1 cellular context compared by ENCODE assay signal in genomic region chr17:40818343-40818732, GRCh38.
TF ChIP-seq lines count a peak whose summit lies in the region.

No MANE protein-coding gene starts in this region.

TF ChIP-seq in K562, 482 proteins besides CTCF, POLR2A, EP300 and RAD21:
- TF ChIP-seq BRD4 (IDR thresholded peaks at IDR 0.05) (peak; percentile 41; the same call in 1 of the 2 replicates), ARNT (IDR thresholded peaks at IDR 0.05) (0 out of 4 replicates have a peak, but pooled peaks of 1 of the 2 experiments have one; percentile 55), KLF10 (CRISPR knock-in tag; IDR thresholded peaks at IDR 0.05) (no peak), NFRKB (IDR thresholded peaks at IDR 0.05; ENCODE audit: low read depth) (peak; percentile 55; the same call in 1 of the 2 replicates), CHD1 (IDR thresholded peaks at IDR 0.05; ENCODE audit: low read length) (peak; percentile 36)
- TF ChIP-seq, protein P1, sequence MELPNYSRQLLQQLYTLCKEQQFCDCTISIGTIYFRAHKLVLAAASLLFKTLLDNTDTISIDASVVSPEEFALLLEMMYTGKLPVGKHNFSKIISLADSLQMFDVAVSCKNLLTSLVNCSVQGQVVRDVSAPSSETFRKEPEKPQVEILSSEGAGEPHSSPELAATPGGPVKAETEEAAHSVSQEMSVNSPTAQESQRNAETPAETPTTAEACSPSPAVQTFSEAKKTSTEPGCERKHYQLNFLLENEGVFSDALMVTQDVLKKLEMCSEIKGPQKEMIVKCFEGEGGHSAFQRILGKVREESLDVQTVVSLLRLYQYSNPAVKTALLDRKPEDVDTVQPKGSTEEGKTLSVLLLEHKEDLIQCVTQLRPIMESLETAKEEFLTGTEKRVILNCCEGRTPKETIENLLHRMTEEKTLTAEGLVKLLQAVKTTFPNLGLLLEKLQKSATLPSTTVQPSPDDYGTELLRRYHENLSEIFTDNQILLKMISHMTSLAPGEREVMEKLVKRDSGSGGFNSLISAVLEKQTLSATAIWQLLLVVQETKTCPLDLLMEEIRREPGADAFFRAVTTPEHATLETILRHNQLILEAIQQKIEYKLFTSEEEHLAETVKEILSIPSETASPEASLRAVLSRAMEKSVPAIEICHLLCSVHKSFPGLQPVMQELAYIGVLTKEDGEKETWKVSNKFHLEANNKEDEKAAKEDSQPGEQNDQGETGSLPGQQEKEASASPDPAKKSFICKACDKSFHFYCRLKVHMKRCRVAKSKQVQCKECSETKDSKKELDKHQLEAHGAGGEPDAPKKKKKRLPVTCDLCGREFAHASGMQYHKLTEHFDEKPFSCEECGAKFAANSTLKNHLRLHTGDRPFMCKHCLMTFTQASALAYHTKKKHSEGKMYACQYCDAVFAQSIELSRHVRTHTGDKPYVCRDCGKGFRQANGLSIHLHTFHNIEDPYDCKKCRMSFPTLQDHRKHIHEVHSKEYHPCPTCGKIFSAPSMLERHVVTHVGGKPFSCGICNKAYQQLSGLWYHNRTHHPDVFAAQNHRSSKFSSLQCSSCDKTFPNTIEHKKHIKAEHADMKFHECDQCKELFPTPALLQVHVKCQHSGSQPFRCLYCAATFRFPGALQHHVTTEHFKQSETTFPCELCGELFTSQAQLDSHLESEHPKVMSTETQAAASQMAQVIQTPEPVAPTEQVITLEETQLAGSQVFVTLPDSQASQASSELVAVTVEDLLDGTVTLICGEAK (IDR thresholded peaks at IDR 0.05) = no peak
- TF ChIP-seq, protein P1 (CRISPR knock-in tag; IDR thresholded peaks at IDR 0.05) = no peak
- TF ChIP-seq, protein P2, sequence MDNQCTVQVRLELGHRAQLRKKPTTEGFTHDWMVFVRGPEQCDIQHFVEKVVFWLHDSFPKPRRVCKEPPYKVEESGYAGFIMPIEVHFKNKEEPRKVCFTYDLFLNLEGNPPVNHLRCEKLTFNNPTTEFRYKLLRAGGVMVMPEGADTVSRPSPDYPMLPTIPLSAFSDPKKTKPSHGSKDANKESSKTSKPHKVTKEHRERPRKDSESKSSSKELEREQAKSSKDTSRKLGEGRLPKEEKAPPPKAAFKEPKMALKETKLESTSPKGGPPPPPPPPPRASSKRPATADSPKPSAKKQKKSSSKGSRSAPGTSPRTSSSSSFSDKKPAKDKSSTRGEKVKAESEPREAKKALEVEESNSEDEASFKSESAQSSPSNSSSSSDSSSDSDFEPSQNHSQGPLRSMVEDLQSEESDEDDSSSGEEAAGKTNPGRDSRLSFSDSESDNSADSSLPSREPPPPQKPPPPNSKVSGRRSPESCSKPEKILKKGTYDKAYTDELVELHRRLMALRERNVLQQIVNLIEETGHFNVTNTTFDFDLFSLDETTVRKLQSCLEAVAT (IDR thresholded peaks at IDR 0.05) = peak in 1 of 2 experiments; percentile 65; a peak in 1 of 4 replicates
